7 cellular contexts compared by ENCODE assay signal in the genomic region with DNA sequence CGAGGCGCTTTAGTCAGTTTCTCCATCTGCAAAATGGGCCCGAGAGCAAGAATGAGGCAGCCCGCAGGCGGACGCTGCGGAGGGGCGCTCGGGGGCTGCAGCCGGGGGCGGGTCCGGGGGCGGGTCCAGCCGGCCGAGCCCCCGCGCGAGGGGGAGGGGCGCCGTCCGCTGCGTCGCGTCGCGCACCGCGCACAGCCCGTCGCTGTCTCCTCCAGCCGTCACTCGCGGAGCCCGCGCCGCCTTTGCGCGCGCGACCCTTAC. TPM values are rescaled to one million over a fixed set of nuclear protein-coding genes. Genes with fewer than 3 reads are reported as not detected.
A peak's percentile ranks its signal among the peaks of the same experiment; 100 is the strongest.
DNase-seq lines count a peak whose midpoint lies in the region; ATAC-seq and TF ChIP-seq lines count a peak whose summit lies in the region.

No MANE protein-coding gene starts in this region.

- ATAC-seq in GM18511 (IDR thresholded peaks at IDR 0.05; ENCODE audit: unreplicated experiment) (peak; percentile 19), HG03064 (IDR thresholded peaks at IDR 0.05; ENCODE audit: low read depth, unreplicated experiment) (peak; percentile 32)

- intact Hi-C loops in ascending aorta (cut with DNase I), result loop anchor here (1.0 to 5.0 kb wide), 5 partner anchors 12 to 159 kb away; a partner anchor contains a TSS

- H3K27ac ChIP-seq in ascending aorta, result peak overlapping the region in 1 of 2 donors; percentile 78
- peak overlapping the region; percentile 77 for H3K27ac ChIP-seq in substantia nigra (ENCODE audit: low read depth, low read length, poor library complexity, severe bottlenecking)

- no peaks in the 10 kb centered on the region for H3K27me3 ChIP-seq in ascending aorta
- H3K27me3 ChIP-seq in kidney epithelial cell (ENCODE audit: control insufficient read depth, insufficient read depth, low read length), result no peaks in the 10 kb centered on the region

- H3K36me3 ChIP-seq in ascending aorta, result no peaks in the 10 kb centered on the region
- H3K36me3 ChIP-seq in kidney epithelial cell (ENCODE audit: control insufficient read depth, insufficient read depth, low read length), result no peaks in the 10 kb centered on the region

- no peaks in the 10 kb centered on the region for H3K9me3 ChIP-seq in ascending aorta

- H3K4me1 ChIP-seq in ascending aorta, result peaks cover 0 to 15% of the 10 kb centered on the region in 2 donors

- TF ChIP-seq CTCF in ascending aorta (IDR thresholded peaks at IDR 0.05) (no peak), kidney epithelial cell (IDR thresholded peaks at IDR 0.05; ENCODE audit: insufficient read depth, low read length, poor library complexity, severe bottlenecking) (no peak)

- no peak for DNase-seq in ascending aorta (ENCODE audit: low spot score in 2 of 2)
- DNase-seq in kidney epithelial cell (ENCODE audit: low read depth), result no peak
- peak in 3 of 49 donors; percentile 46 to 53 (median 51) for DNase-seq in substantia nigra (lab: John Stamatoyannopoulos, UW)
- no peak for DNase-seq in DMS 273 treated with DMSO at 0.1 percent for 48 hours (lab: John Stamatoyannopoulos, UW)
- no peak for DNase-seq in DMS 273 (lab: John Stamatoyannopoulos, UW; ENCODE audit: unreplicated experiment)

- H3K4me3 ChIP-seq in ascending aorta (peak overlapping the region; percentile 61 to 92), kidney epithelial cell (ENCODE audit: low read depth, low read length) (peak overlapping the region; percentile 78)

RNA-seq across cellular contexts. Expression of a gene that starts 0.3 kb away (rescaled TPM):
- 13.5 TPM for total RNA-seq in ascending aorta
- 9.5 and 10.1 TPM in 2 replicates for total RNA-seq in kidney epithelial cell

RNA-seq across cellular contexts. Expression of a gene that starts 17.2 kb away (rescaled TPM):
- not detected for total RNA-seq in ascending aorta
- not detected in 2 replicates for total RNA-seq in kidney epithelial cell
